20 cellular contexts compared by ENCODE assay signal in the genomic region with DNA sequence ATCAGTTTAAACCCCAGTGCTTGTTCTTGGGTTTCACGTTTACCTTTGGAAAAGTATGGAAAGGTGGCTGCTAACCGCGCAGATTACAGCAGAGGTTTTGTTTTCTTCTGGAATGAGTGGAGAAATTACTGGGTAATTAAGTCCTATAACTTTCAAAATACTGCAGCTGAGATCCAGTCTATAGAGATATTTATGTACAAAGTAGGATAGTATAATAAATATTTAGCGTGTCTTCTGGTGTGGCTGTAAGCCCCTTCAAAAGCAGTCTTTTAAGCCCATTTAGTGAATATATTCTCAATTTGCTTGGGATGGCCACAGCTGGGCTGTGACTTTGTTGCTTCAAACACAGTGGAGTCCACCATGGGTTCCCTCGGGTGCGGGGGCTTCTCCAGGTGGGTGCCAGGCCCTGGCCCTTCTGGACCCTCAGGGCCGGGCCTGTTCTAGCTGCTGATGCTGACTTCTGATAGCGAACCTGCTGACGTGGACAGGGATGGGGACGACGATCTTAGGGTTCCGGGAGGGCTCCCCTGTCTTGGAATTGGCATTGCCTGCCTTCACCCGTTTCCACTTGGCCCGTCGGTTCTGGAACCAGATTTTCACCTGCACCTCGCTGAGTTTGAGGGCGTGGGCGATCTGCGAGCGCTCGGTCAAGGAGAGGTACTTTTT. TPM values are rescaled to one million over a fixed set of nuclear protein-coding genes. Genes with fewer than 3 reads are reported as not detected.
DNase-seq lines count a peak whose midpoint lies in the region; ATAC-seq and TF ChIP-seq lines count a peak whose summit lies in the region.
"Had no signal": no experiment of that assay in that cellular context is flagged by ENCODE, and none has a peak within 500 bp of the region (broad histone marks: within the 10 kb centered on the region; RNA-seq: fewer than 3 reads in every experiment).

No MANE protein-coding gene starts in this region.

- TF ChIP-seq EP300 in sigmoid colon (IDR thresholded peaks at IDR 0.05), result no peak

- H3K4me1 ChIP-seq in GM23338 (ENCODE audit: insufficient read depth) (peaks cover 67% of the 10 kb centered on the region), adipocyte (ENCODE audit: control insufficient read depth, insufficient read depth, low read length) (peaks cover 10% of the 10 kb centered on the region), iPS-15b (ENCODE audit: control insufficient read depth, insufficient read depth, low read length) (peaks cover 3% of the 10 kb centered on the region), sigmoid colon (peaks cover 0 to 63% (median 57%) of the 10 kb centered on the region in 4 donors), OCI-LY7 (ENCODE audit: insufficient read depth, low read length, poor library complexity, severe bottlenecking) (no peaks in the 10 kb centered on the region)

- no peaks in the 10 kb centered on the region for H3K79me2 ChIP-seq in GM23338 (replicated peaks; ENCODE audit: insufficient read depth)
- H3K79me2 ChIP-seq in OCI-LY7 (ENCODE audit: insufficient read depth, low read depth, low read length), result no peaks in the 10 kb centered on the region

- H3K9me2 ChIP-seq in GM23338 (ENCODE audit: insufficient read depth) (no peaks in the 10 kb centered on the region), OCI-LY7 (ENCODE audit: insufficient read depth, low read length) (no peaks in the 10 kb centered on the region)

- H3K4me3 ChIP-seq in GM23338, result peak overlapping the region; percentile 69; the same call in 1 of the 2 replicates
- peak overlapping the region; percentile 66 for H3K4me3 ChIP-seq in adipocyte (ENCODE audit: low read length)
- H3K4me3 ChIP-seq in iPS-15b (ENCODE audit: low read depth, low read length), result peak overlapping the region; percentile 54
- H3K4me3 ChIP-seq in sigmoid colon, result peak overlapping the region in 1 of 4 donors; percentile 42
- no peak overlapping the region for H3K4me3 ChIP-seq in OCI-LY7 (ENCODE audit: low read depth, low read length, poor library complexity, severe bottlenecking)
- H3K4me3 ChIP-seq: ovary had no signal

- H3K4me1 Mint-ChIP-seq in GM23338, result peaks cover 58% of the 10 kb centered on the region

- H3K27ac Mint-ChIP-seq in GM23338, result no peak overlapping the region
- H3K27ac Mint-ChIP-seq: immature natural killer cell had no signal

- 0 out of 3 replicates have a peak, but pooled peaks cover 2% of the 10 kb centered on the region for H3K9me3 Mint-ChIP-seq in GM23338
- H3K9me3 Mint-ChIP-seq: activated CD4-positive, alpha-beta memory T cell treated with anti-CD3 and anti-CD28 coated beads, Interleukin-2, amount 10 ng/mL, durations not matched to agents 7 days and 5 days had no signal

- H2AFZ ChIP-seq in GM23338, result no peak overlapping the region
- no peak overlapping the region for H2AFZ ChIP-seq in OCI-LY7 (ENCODE audit: low read length)

- CTCF ChIA-PET in OCI-LY7 (lab: Charles Lee; ENCODE audit: unreplicated experiment), result no interaction called here

- 8 to 16% methylated on average over 21 of the region's 21 CpGs for WGBS in sigmoid colon, 2 donors

- H3F3A ChIP-seq in GM23338 (replicated peaks; ENCODE audit: low read depth), result peaks cover 53% of the 10 kb centered on the region

- H3K27ac ChIP-seq in GM23338 (ENCODE audit: low read depth), result no peak overlapping the region
- H3K27ac ChIP-seq in sigmoid colon, result no peak overlapping the region
- no peak overlapping the region for H3K27ac ChIP-seq in OCI-LY7 (ENCODE audit: low read depth, low read length, poor library complexity, severe bottlenecking)
- H3K27ac ChIP-seq: KMS-11, ovary, SJSA1 had no signal

- ATAC-seq in GM23338 (no peak), HG02623 (IDR thresholded peaks at IDR 0.05; ENCODE audit: unreplicated experiment) (no peak)

- no peak for DNase-seq in GM23338 (ENCODE audit: low spot score)
- DNase-seq in adipocyte (ENCODE audit: low read depth), result no peak
- peak; percentile 2 for DNase-seq in sigmoid colon
- no peak for DNase-seq in NCI-H345 treated with DMSO at 0.1 percent for 48 hours (lab: John Stamatoyannopoulos, UW; ENCODE audit: unreplicated experiment)
- no peak for DNase-seq in stimulated activated CD8-positive, alpha-beta memory T cell treated with anti-CD3 and anti-CD28 coated beads, Interleukin-4, amount 100 ng/mL, for 48 hours
- no peak for DNase-seq in OCI-LY7 (ENCODE audit: low spot score)
- DNase-seq: activated CD4-positive, alpha-beta memory T cell treated with anti-CD3 and anti-CD28 coated beads, Interleukin-2, amount 10 ng/mL, durations not matched to agents 7 days and 5 days; activated effector memory CD4-positive, alpha-beta T cell treated with anti-CD3 and anti-CD28 coated beads, Interleukin-2, amount 50 U/mL, for 16 hours; anterior cingulate cortex; CD4-positive, CD25-positive, alpha-beta regulatory T cell; effector CD8-positive, alpha-beta T cell; immature natural killer cell; NCI-H1417 treated with DMSO at 0.1 percent for 48 hours; NCI-H2227 treated with DMSO at 0.1 percent for 48 hours; ovary; stimulated activated CD4-positive, alpha-beta T cell treated with anti-CD3 and anti-CD28 coated beads, Interleukin-15, amount 100 ng/mL, for 24 hours had no signal

- H3K27me3 Mint-ChIP-seq in GM23338 (ENCODE audit: insufficient read depth, low read depth, poor library complexity), result peaks cover 86% of the 10 kb centered on the region

- no peaks in the 10 kb centered on the region for H3K36me3 ChIP-seq in GM23338 (ENCODE audit: insufficient read depth)
- no peaks in the 10 kb centered on the region for H3K36me3 ChIP-seq in adipocyte (ENCODE audit: control insufficient read depth, insufficient read depth, low read length, severe bottlenecking)
- H3K36me3 ChIP-seq in iPS-15b (ENCODE audit: control insufficient read depth, insufficient read depth, low read length), result no peaks in the 10 kb centered on the region
- no peaks in the 10 kb centered on the region for H3K36me3 ChIP-seq in sigmoid colon
- no peaks in the 10 kb centered on the region for H3K36me3 ChIP-seq in OCI-LY7 (ENCODE audit: insufficient read depth, low read length)
- H3K36me3 ChIP-seq: ovary had no signal

- BruUV-seq in OCI-LY7 (replicated peaks; lab: Mats Ljungman, UMichigan), result no TSS peak

- H3K9ac ChIP-seq in adipocyte (ENCODE audit: low read length), result no peak overlapping the region
- H3K9ac ChIP-seq in iPS-15b (ENCODE audit: low read depth, low read length), result no peak overlapping the region
- H3K9ac ChIP-seq: KMS-11 had no signal

- peak overlapping the region; percentile 87 for H3K4me2 ChIP-seq in GM23338
- no peak overlapping the region for H3K4me2 ChIP-seq in OCI-LY7 (ENCODE audit: low read length)
- H3K4me2 ChIP-seq: KMS-11 had no signal

- no peak for TF ChIP-seq CTCF in GM23338 (conservative IDR thresholded peaks at IDR 0.05; ENCODE audit: low read depth in 2 of 2)
- TF ChIP-seq CTCF in sigmoid colon (IDR thresholded peaks at IDR 0.05), result no peak
- TF ChIP-seq CTCF in OCI-LY7 (conservative IDR thresholded peaks at IDR 0.05; ENCODE audit: low read length), result no peak

- POLR2A ChIA-PET in OCI-LY7 (lab: Charles Lee), result no interaction called here

- peaks cover 17% of the 10 kb centered on the region for H3K36me3 Mint-ChIP-seq in GM23338 (ENCODE audit: low read depth)
- H3K36me3 Mint-ChIP-seq: CD4-positive, CD25-positive, alpha-beta regulatory T cell; immature natural killer cell had no signal

- peak overlapping the region; percentile 75 for H3K4me3 Mint-ChIP-seq in GM23338

- TF ChIP-seq POLR2A in sigmoid colon (IDR thresholded peaks at IDR 0.05), result no peak

- peaks cover 21% of the 10 kb centered on the region for H4K20me1 ChIP-seq in GM23338 (replicated peaks; ENCODE audit: insufficient read depth)
- H4K20me1 ChIP-seq in OCI-LY7 (ENCODE audit: insufficient read depth, low read length), result no peaks in the 10 kb centered on the region

- H3K27me3 ChIP-seq in GM23338 (ENCODE audit: insufficient read depth) (peaks cover 100% of the 10 kb centered on the region), adipocyte (replicated peaks; ENCODE audit: control insufficient read depth, insufficient read depth, low read length) (peaks cover 75% of the 10 kb centered on the region), iPS-15b (ENCODE audit: control insufficient read depth, insufficient read depth, low read length) (peaks cover 86% of the 10 kb centered on the region), sigmoid colon (peaks cover 81 to 100% (median 99%) of the 10 kb centered on the region in 3 donors)
- H3K27me3 ChIP-seq: SJSA1 had no signal

- intact Hi-C loops in sigmoid colon (cut with DNase I) (no loop called here), OCI-LY7 (cut with micrococcal nuclease; ENCODE audit: unreplicated experiment) (no loop called here)

- peaks cover 3% of the 10 kb centered on the region for H3K9me3 ChIP-seq in adipocyte (ENCODE audit: control insufficient read depth, low read length)
- no peaks in the 10 kb centered on the region for H3K9me3 ChIP-seq in iPS-15b (ENCODE audit: control insufficient read depth, insufficient read depth, low read length)
- H3K9me3 ChIP-seq in sigmoid colon, result no peaks in the 10 kb centered on the region
- no peaks in the 10 kb centered on the region for H3K9me3 ChIP-seq in OCI-LY7 (ENCODE audit: low read length)
- H3K9me3 ChIP-seq: ovary, SJSA1 had no signal

TF ChIP-seq in GM23338, 12 proteins besides CTCF, POLR2A, EP300 and RAD21:
- TF ChIP-seq EZH2 (IDR thresholded peaks at IDR 0.05; ENCODE audit: low read depth, unreplicated experiment) (peak; percentile 46), POLR2AphosphoS5 (IDR thresholded peaks at IDR 0.05; ENCODE audit: low read depth) (no peak), NANOG (IDR thresholded peaks at IDR 0.05; ENCODE audit: borderline replicate concordance) (no peak), EZH2phosphoT487 (IDR thresholded peaks at IDR 0.05; ENCODE audit: unreplicated experiment) (peak; percentile 25)

RNA-seq across cellular contexts. Expression of a gene that starts 2.6 kb away (rescaled TPM):
- 0.50 and 1.3 TPM in 2 replicates for total RNA-seq in GM23338 (2014; rRNA removed; shearing (Covaris generic))
- 0.87 and 0.99 TPM in 2 replicates for polyA plus RNA-seq in GM23338 (2016; fragmentation: Nextera tagmentation; extraction: Ambion mirVana)
- not detected for total RNA-seq in sigmoid colon
- polyA plus RNA-seq in sigmoid colon, result not detected
- total RNA-seq in OCI-LY7 (2014; rRNA removed; shearing (Covaris generic)), result not detected in 2 replicates
- total RNA-seq in OCI-LY7 (2022), result not detected in 2 replicates
- total RNA-seq: activated CD4-positive, alpha-beta memory T cell treated with anti-CD3 and anti-CD28 coated beads, Interleukin-2, amount 10 ng/mL, durations not matched to agents 7 days and 5 days; CD4-positive, CD25-positive, alpha-beta regulatory T cell; ovary had no signal
- polyA plus RNA-seq: CD4-positive, CD25-positive, alpha-beta regulatory T cell; immature natural killer cell; ovary had no signal
